Comparison of ENCODE assay signal across 14 cellular contexts in the genomic region with DNA sequence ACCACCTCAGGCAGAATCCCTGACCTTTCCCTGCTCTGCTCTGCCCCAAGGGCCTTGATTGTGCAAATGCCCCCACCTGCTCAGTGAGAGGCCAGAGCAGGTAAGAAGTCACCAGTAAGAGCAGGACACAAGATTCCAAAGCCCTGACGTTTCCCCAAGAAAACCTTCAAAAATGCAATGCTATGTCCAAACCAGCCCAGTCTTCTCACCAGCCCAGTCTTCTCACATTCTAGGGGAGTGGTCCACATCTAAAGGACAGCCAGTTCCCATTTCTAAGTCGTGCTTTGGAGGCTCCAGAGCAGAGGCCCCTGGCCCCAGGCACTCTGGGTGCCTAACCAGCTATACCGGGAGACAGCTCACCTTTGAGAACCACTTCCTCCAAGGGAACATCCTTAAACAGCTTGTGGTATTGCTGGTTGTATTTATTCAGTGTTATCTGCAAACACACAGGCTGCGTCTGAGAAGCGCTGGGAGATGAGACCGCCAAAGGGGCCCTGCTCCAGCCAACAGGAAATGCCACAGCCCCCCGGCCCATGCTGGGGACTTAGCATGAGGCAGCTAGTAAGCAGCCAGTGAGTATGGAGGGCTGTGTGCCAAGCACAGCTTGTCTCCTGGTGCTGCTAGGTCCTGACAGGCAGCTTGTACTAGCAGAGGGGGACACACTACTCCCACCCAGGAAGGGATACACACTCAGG. TPM values are rescaled to one million over a fixed set of nuclear protein-coding genes. Genes with fewer than 3 reads are reported as not detected.
DNase-seq lines count a peak whose midpoint lies in the region; ATAC-seq, FAIRE-seq and TF ChIP-seq lines count a peak whose summit lies in the region.
"Had no signal": no experiment of that assay in that cellular context is flagged by ENCODE, and none has a peak within 500 bp of the region (broad histone marks: within the 10 kb centered on the region; RNA-seq: fewer than 3 reads in every experiment).

No MANE protein-coding gene starts in this region.

- TF ChIP-seq CTCF in transverse colon (IDR thresholded peaks at IDR 0.05), result no peak
- no peak for TF ChIP-seq CTCF in suprapubic skin (IDR thresholded peaks at IDR 0.05)

- TF ChIP-seq POLR2A in transverse colon (IDR thresholded peaks at IDR 0.05) (no peak), suprapubic skin (IDR thresholded peaks at IDR 0.05) (no peak)

- H3K27ac ChIP-seq in transverse colon (no peak overlapping the region), suprapubic skin (no peak overlapping the region)

- peak; percentile 87 for FAIRE-seq in HTR-8/SVneo (lab: Jason Lieb, UNC)

- no peak overlapping the region for H3K4me3 ChIP-seq in transverse colon
- no peak overlapping the region for H3K4me3 ChIP-seq in suprapubic skin

- intact Hi-C loops in transverse colon (cut with DNase I; ENCODE audit: low total_unique reads), result no loop called here

- no peaks in the 10 kb centered on the region for H3K36me3 ChIP-seq in transverse colon
- no peaks in the 10 kb centered on the region for H3K36me3 ChIP-seq in suprapubic skin

- no peak for ATAC-seq in HG02870 (IDR thresholded peaks at IDR 0.05; ENCODE audit: unreplicated experiment)
- ATAC-seq: naive thymus-derived CD8-positive, alpha-beta T cell had no signal

- in situ Hi-C loops in transverse colon (cut with MboI; ENCODE audit: low pct_ligation_motif_present in 1 of 4, low pct_unique_long_range_greater_than_20kb in 1 of 4, low sequenced_read_pairs in 3 of 4), result loop anchor here in 2 of 4 donors (25.0 kb wide), 4 partner anchors 281 to 706 kb away; partner anchors contain the start of gene NR2E3 (in 1 of the 2)

- no peak for TF ChIP-seq EP300 in transverse colon (IDR thresholded peaks at IDR 0.05; ENCODE audit: low read depth)
- no peak for TF ChIP-seq EP300 in suprapubic skin (IDR thresholded peaks at IDR 0.05)

- 41% methylated on average over 7 of the region's 7 CpGs; no CpG with 5 or more reads in 1 of the 2 donors for WGBS in transverse colon (ENCODE audit: low coverage in 1 of 2), 2 donors
- 52% methylated on average over 5 of the region's 7 CpGs for WGBS in suprapubic skin

- H3K9me3 ChIP-seq in transverse colon, result no peaks in the 10 kb centered on the region
- no peaks in the 10 kb centered on the region for H3K9me3 ChIP-seq in suprapubic skin

- H3K4me1 ChIP-seq in transverse colon (peaks cover 0 to 7% (median 3%) of the 10 kb centered on the region in 4 donors), suprapubic skin (no peaks in the 10 kb centered on the region)

- DNase-seq in COLO668 (lab: John Stamatoyannopoulos, UW; ENCODE audit: unreplicated experiment) (peak; percentile 10), HTR-8/SVneo (ENCODE audit: insufficient read length, low spot score) (peak; percentile 21), amniotic epithelial cell (ENCODE audit: low read depth) (peak; percentile 38), islet precursor cell (peak; percentile 94), transverse colon (no peak), suprapubic skin (ENCODE audit: low spot score in 2 of 2) (no peak)
- DNase-seq in activated effector memory CD4-positive, alpha-beta T cell treated with anti-CD3 and anti-CD28 coated beads, Interleukin-2, amount 50 U/mL, for 16 hours, result no peak
- DNase-seq: activated T-cell treated with anti-CD3 and anti-CD28 coated beads, Interleukin-2, amount 50 U/mL, for 24 hours; CD8-positive, alpha-beta memory T cell; dermis blood vessel endothelial cell; hypothalamus; naive thymus-derived CD8-positive, alpha-beta T cell; NCI-H1436 treated with DMSO at 0.1 percent for 48 hours had no signal

- H3K27me3 ChIP-seq in transverse colon, result no peaks in the 10 kb centered on the region
- no peaks in the 10 kb centered on the region for H3K27me3 ChIP-seq in suprapubic skin

RNA-seq across cellular contexts. Expression of gene GRAMD2A, which starts 29.3 kb away (rescaled TPM):
- total RNA-seq in transverse colon (1 to 10 TPM in 1 of 4 donors, under 1 TPM in 1, not detected in 2; 0.41 to 1.4 TPM), suprapubic skin (10 to 100 TPM in 2 of 4 donors, 1 to 10 TPM in 2; 3.6 to 13.1 (median 9.0) TPM)
- total RNA-seq: CD8-positive, alpha-beta memory T cell; naive thymus-derived CD8-positive, alpha-beta T cell had no signal

RNA-seq across cellular contexts. Expression of gene SENP8, which starts 50.1 kb away (rescaled TPM):
- 1 to 10 TPM; 2.3 to 3.8 (median 2.5) TPM for total RNA-seq in transverse colon
- 1 to 10 TPM; 1.3 to 4.2 (median 1.9) TPM for total RNA-seq in suprapubic skin

RNA-seq across cellular contexts. Expression of gene MYO9A, which starts 50.3 kb away (rescaled TPM):
- total RNA-seq in transverse colon, result 100 to 1,000 TPM in 1 of 4 donors, 10 to 100 TPM in 3; 52.4 to 103 (median 74.2) TPM
- total RNA-seq in suprapubic skin, result 10 to 100 TPM; 54.0 to 89.7 (median 61.8) TPM

Comparison
In these comparisons a context has a peak if more than half of its experiments do, and no peak if none do; other contexts are left out.
1. DNase-seq: peak in COLO668 (single experiment), HTR-8/SVneo (single experiment), amniotic epithelial cell (single experiment) and islet precursor cell (single experiment); none in activated effector memory CD4-positive, alpha-beta T cell treated with anti-CD3 and anti-CD28 coated beads, Interleukin-2, amount 50 U/mL, for 16 hours (single experiment), transverse colon (single experiment) and suprapubic skin (0 of 2).